In the genomic region with DNA sequence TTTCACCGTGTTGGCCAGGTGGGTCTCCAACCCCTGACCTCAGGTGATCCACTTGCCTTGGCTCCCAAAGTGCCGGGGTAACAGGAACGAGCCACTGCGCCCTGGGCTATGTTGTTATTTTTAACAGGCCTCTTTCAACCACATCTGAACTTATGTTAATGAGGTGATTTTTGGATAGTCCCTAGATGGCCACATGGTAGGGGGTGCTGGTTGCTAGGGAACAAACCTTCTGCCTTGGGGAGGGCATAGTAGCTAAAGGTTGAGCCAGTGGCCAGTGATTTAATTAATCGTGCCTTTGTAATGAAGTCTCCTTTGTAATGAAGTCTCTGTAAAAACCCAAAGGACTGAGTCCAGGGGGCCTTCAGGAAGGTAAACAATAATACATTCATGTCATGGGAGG, we compare ENCODE assay signal across 8 cellular contexts. TPM values are rescaled to one million over a fixed set of nuclear protein-coding genes. Genes with fewer than 3 reads are reported as not detected.
A peak's percentile ranks its signal among the peaks of the same experiment; 100 is the strongest.
DNase-seq lines count a peak whose midpoint lies in the region; ATAC-seq and TF ChIP-seq lines count a peak whose summit lies in the region.
"Had no signal": no experiment of that assay in that cellular context is flagged by ENCODE, and none has a peak within 500 bp of the region (broad histone marks: within the 10 kb centered on the region; RNA-seq: fewer than 3 reads in every experiment).

No MANE protein-coding gene starts in this region.

- H3K4me1 ChIP-seq in HUES64 (ENCODE audit: insufficient read depth, low read length) (peaks cover 51% of the 10 kb centered on the region), body of pancreas (peaks cover 65% of the 10 kb centered on the region)

- no peak overlapping the region for H3K9ac ChIP-seq in HUES64 (ENCODE audit: low read depth, low read length)

- DNase-seq in body of pancreas (no peak), medulla oblongata (ENCODE audit: extremely low spot score) (peak; percentile 29), substantia nigra (lab: John Stamatoyannopoulos, UW) (no peak), iPS-NIHi11 (ENCODE audit: low spot score) (no peak), AG08395 (ENCODE audit: low spot score) (no peak), NCI-H187 treated with DMSO at 0.1 percent for 48 hours (lab: John Stamatoyannopoulos, UW) (no peak)
- DNase-seq: activated naive CD4-positive, alpha-beta T cell had no signal

- WGBS in HUES64, result 90% methylated on average over 5 of the region's 5 CpGs
- WGBS in body of pancreas, 2 donors, result 61 to 72% methylated on average over 5 of the region's 5 CpGs

- H3K27me3 ChIP-seq in HUES64 (ENCODE audit: insufficient read depth, low read length) (no peaks in the 10 kb centered on the region), body of pancreas (no peaks in the 10 kb centered on the region)

- H3K4me3 ChIP-seq in HUES64 (ENCODE audit: low read length), result no peak overlapping the region
- no peak overlapping the region for H3K4me3 ChIP-seq in body of pancreas

- peaks cover 93% of the 10 kb centered on the region for H3K36me3 ChIP-seq in HUES64 (ENCODE audit: insufficient read depth, low read length)
- H3K36me3 ChIP-seq in body of pancreas (replicated peaks in 1 of 2; ENCODE audit: insufficient read depth in 1 of 2, low read depth in 2 of 2), result peaks cover 0 to 18% of the 10 kb centered on the region in 2 donors

- H3K9me3 ChIP-seq in HUES64 (ENCODE audit: insufficient read depth, low read depth, low read length), result no peaks in the 10 kb centered on the region
- H3K9me3 ChIP-seq in body of pancreas, result no peaks in the 10 kb centered on the region

- no peak for TF ChIP-seq POLR2A in body of pancreas (IDR thresholded peaks at IDR 0.05)

- intact Hi-C loops in body of pancreas (cut with DNase I), result no loop called here

- TF ChIP-seq CTCF in body of pancreas (IDR thresholded peaks at IDR 0.05), result no peak

- H3K27ac ChIP-seq in HUES64 (ENCODE audit: low read depth, low read length) (peak overlapping the region; percentile 88), body of pancreas (peak overlapping the region in 3 of 4 donors; percentile 71 to 84 (median 76)), substantia nigra (ENCODE audit: low read depth, low read length, poor library complexity, severe bottlenecking) (peak overlapping the region; percentile 73)

- no peak for ATAC-seq in body of pancreas

RNA-seq across cellular contexts. Expression of gene COMTD1, which starts 9.1 kb away (rescaled TPM):
- polyA plus RNA-seq in HUES64 (2013, experiment 1 of 2), result 15.6 TPM
- polyA plus RNA-seq in HUES64 (2013, experiment 2 of 2), result 14.8 TPM
- total RNA-seq in body of pancreas, result 100 to 1,000 TPM; 156 to 301 TPM

RNA-seq across cellular contexts. Expression of gene VDAC2, which starts 16.1 kb away (rescaled TPM):
- 214 TPM for polyA plus RNA-seq in HUES64 (2013, experiment 1 of 2)
- polyA plus RNA-seq in HUES64 (2013, experiment 2 of 2), result 228 TPM
- total RNA-seq in body of pancreas, result 10 to 100 TPM; 52.7 to 71.3 TPM
